19 cellular contexts compared by ENCODE assay signal in the genomic region with DNA sequence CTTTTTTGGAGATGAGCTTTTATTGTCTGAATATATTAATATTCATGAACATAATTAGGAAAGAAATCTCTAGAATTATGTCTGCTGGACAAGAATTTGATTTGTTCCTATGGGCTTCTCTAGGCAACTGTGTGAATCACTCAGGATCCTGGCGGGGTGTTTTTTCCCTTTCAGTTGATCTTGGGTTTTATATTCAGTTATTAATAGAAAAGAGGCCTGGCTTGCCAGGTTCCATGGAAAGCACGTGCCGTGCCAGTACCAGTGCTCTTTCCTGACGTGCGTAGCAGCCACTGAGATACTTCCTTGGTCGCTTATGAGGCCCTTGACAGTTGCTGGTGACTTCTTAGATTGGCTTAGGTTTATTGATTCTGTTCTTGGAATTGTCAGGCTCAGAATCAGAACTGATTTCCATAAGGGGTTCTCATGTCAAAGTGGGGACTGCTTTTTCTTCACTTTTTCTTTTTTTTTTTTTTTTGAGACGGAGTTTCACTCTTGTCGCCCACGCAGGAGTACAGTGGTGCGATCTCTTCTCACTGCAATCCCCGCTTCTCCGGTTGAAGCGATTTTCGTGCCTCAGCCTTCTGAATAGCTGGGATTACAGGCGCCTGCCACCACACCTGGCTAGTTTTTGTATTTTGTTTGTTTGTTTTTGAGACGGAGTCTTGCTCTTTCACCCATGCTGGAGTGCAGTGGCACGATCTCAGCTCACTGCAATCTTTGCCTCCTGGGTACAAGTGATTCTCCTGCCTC. TPM values are rescaled to one million over a fixed set of nuclear protein-coding genes. Genes with fewer than 3 reads are reported as not detected.
DNase-seq lines count a peak whose midpoint lies in the region; ATAC-seq and TF ChIP-seq lines count a peak whose summit lies in the region.
"Had no signal": no experiment of that assay in that cellular context is flagged by ENCODE, and none has a peak within 500 bp of the region (broad histone marks: within the 10 kb centered on the region; RNA-seq: fewer than 3 reads in every experiment).

No MANE protein-coding gene starts in this region.

- no peaks in the 10 kb centered on the region for H3K79me2 ChIP-seq in osteoblast (ENCODE audit: insufficient read depth, low read length)

- intact Hi-C loops in uterus (cut with DNase I; ENCODE audit: low total_unique reads): no loop called here

- H2AFZ ChIP-seq in osteoblast (ENCODE audit: low read length): no peak overlapping the region

- peak overlapping the region; percentile 68 for H3K27ac Mint-ChIP-seq in activated T-cell treated with anti-CD3 and anti-CD28 coated beads, Interleukin-2, amount 50 U/mL, for 72 hours
- H3K27ac Mint-ChIP-seq: activated CD4-positive, alpha-beta T cell treated with anti-CD3 and anti-CD28 coated beads, Interleukin-2, amount 10 ng/mL, durations not matched to agents 7 days and 5 days; activated naive CD8-positive, alpha-beta T cell treated with anti-CD3 and anti-CD28 coated beads for 36 hours; CD4-positive, alpha-beta T cell; T-helper 2 cell treated with Interferon-gamma antibody and Interleukin-4, amounts not matched to agents 5 μg/mL and 100 μg/mL, for 36 hours had no signal

- ATAC-seq in activated T-cell treated with anti-CD3 and anti-CD28 coated beads, Interleukin-2, amount 50 U/mL, for 72 hours (replicated peaks in 1 of 2): no peak
- ATAC-seq in HG03354 (IDR thresholded peaks at IDR 0.05; ENCODE audit: poor library complexity, severe bottlenecking, unreplicated experiment): no peak

- H3K36me3 Mint-ChIP-seq in activated T-cell treated with anti-CD3 and anti-CD28 coated beads, Interleukin-2, amount 50 U/mL, for 72 hours (ENCODE audit: insufficient read depth in 2 of 2): peaks cover 0 to 12% of the 10 kb centered on the region in 2 donors

- TF ChIP-seq POLR2A in uterus (IDR thresholded peaks at IDR 0.05): no peak

- H4K20me1 ChIP-seq in osteoblast (ENCODE audit: insufficient read depth, low read length): no peaks in the 10 kb centered on the region

- no peak overlapping the region for H3K4me3 Mint-ChIP-seq in activated T-cell treated with anti-CD3 and anti-CD28 coated beads, Interleukin-2, amount 50 U/mL, for 72 hours
- H3K4me3 Mint-ChIP-seq: activated CD4-positive, alpha-beta T cell treated with anti-CD3 and anti-CD28 coated beads, Interleukin-2, amount 10 ng/mL, durations not matched to agents 7 days and 5 days; activated naive CD8-positive, alpha-beta T cell treated with anti-CD3 and anti-CD28 coated beads for 36 hours; CD4-positive, alpha-beta T cell; T-helper 2 cell treated with Interferon-gamma antibody and Interleukin-4, amounts not matched to agents 5 μg/mL and 100 μg/mL, for 36 hours had no signal

- no peaks in the 10 kb centered on the region for H3K4me1 Mint-ChIP-seq in activated T-cell treated with anti-CD3 and anti-CD28 coated beads, Interleukin-2, amount 50 U/mL, for 72 hours (ENCODE audit: low read depth)
- H3K4me1 Mint-ChIP-seq: activated CD4-positive, alpha-beta T cell treated with anti-CD3 and anti-CD28 coated beads, Interleukin-2, amount 10 ng/mL, durations not matched to agents 7 days and 5 days had no signal

- H3K27ac ChIP-seq in cardiac muscle cell (peak overlapping the region; percentile 10), osteoblast (ENCODE audit: low read depth, low read length) (no peak overlapping the region), uterus (peak overlapping the region; percentile 17 to 59)
- H3K27ac ChIP-seq: prostate gland, upper lobe of left lung had no signal

- no peaks in the 10 kb centered on the region for H3K27me3 ChIP-seq in cardiac muscle cell
- H3K27me3 ChIP-seq in osteoblast (ENCODE audit: insufficient read depth, low read length): no peaks in the 10 kb centered on the region
- no peaks in the 10 kb centered on the region for H3K27me3 ChIP-seq in uterus
- H3K27me3 ChIP-seq: upper lobe of left lung had no signal

- H3K36me3 ChIP-seq in cardiac muscle cell (peaks cover 15% of the 10 kb centered on the region), osteoblast (ENCODE audit: insufficient read depth, low read length) (peaks cover 32% of the 10 kb centered on the region), uterus (no peaks in the 10 kb centered on the region)
- H3K36me3 ChIP-seq: prostate gland had no signal

- no peak for DNase-seq in activated T-cell treated with anti-CD3 and anti-CD28 coated beads, Interleukin-2, amount 50 U/mL, for 72 hours
- no peak for DNase-seq in activated T-cell treated with anti-CD3 and anti-CD28 coated beads, Interleukin-2, amount 50 U/mL, for 48 hours
- DNase-seq in cardiac muscle cell (ENCODE audit: low read depth in 1 of 2, low spot score in 1 of 2) (no peak), osteoblast (ENCODE audit: insufficient read length, low spot score, missing footprints) (peak; percentile 13), uterus (peak; percentile 27 to 46), NCI-H146 (lab: John Stamatoyannopoulos, UW) (no peak)
- no peak for DNase-seq in activated effector memory CD4-positive, alpha-beta T cell treated with Interleukin-2 at 50 U/mL for 16 hours
- DNase-seq: 8988T; activated CD4-positive, alpha-beta T cell treated with anti-CD3 and anti-CD28 coated beads, Interleukin-2, amount 10 ng/mL, durations not matched to agents 7 days and 5 days; activated naive CD8-positive, alpha-beta T cell treated with anti-CD3 and anti-CD28 coated beads for 36 hours; activated T-cell treated with anti-CD3 and anti-CD28 coated beads, Interleukin-2, amount 50 U/mL, for 1 hour; CD4-positive, alpha-beta T cell; kidney; NCI-H1436; SIG-M5; upper lobe of left lung had no signal

- H3K4me1 ChIP-seq in cardiac muscle cell (ENCODE audit: low read depth): peaks cover 16% of the 10 kb centered on the region
- H3K4me1 ChIP-seq in osteoblast (ENCODE audit: insufficient read depth, low read length): no peaks in the 10 kb centered on the region
- peaks cover 4% of the 10 kb centered on the region in 2 donors for H3K4me1 ChIP-seq in uterus
- H3K4me1 ChIP-seq: prostate gland, upper lobe of left lung had no signal

- H3K4me3 ChIP-seq in cardiac muscle cell (no peak overlapping the region), osteoblast (ENCODE audit: insufficient read depth, low read length) (no peak overlapping the region), uterus (no peak overlapping the region)
- H3K4me3 ChIP-seq: prostate gland, upper lobe of left lung had no signal

- TF ChIP-seq CTCF in cardiac muscle cell (IDR thresholded peaks at IDR 0.05; ENCODE audit: low read depth, low read length) (no peak), osteoblast (IDR thresholded peaks at IDR 0.05; ENCODE audit: extremely low read depth, low read depth, low read length) (no peak), uterus (IDR thresholded peaks at IDR 0.05) (no peak)

- no peak overlapping the region for H3K4me2 ChIP-seq in osteoblast (ENCODE audit: insufficient read depth, low read length)

- H3K27me3 Mint-ChIP-seq in activated T-cell treated with anti-CD3 and anti-CD28 coated beads, Interleukin-2, amount 50 U/mL, for 72 hours (ENCODE audit: low read depth): no peaks in the 10 kb centered on the region
- H3K27me3 Mint-ChIP-seq: activated CD4-positive, alpha-beta T cell treated with anti-CD3 and anti-CD28 coated beads, Interleukin-2, amount 10 ng/mL, durations not matched to agents 7 days and 5 days; activated naive CD8-positive, alpha-beta T cell treated with anti-CD3 and anti-CD28 coated beads for 36 hours; CD4-positive, alpha-beta T cell had no signal

- H3K9me3 ChIP-seq in cardiac muscle cell (ENCODE audit: low read depth) (no peaks in the 10 kb centered on the region), osteoblast (ENCODE audit: low read depth, low read length) (no peaks in the 10 kb centered on the region), uterus (no peaks in the 10 kb centered on the region)
- H3K9me3 ChIP-seq: prostate gland, upper lobe of left lung had no signal

- H3K9me3 Mint-ChIP-seq in activated T-cell treated with anti-CD3 and anti-CD28 coated beads, Interleukin-2, amount 50 U/mL, for 72 hours: no peaks in the 10 kb centered on the region
- H3K9me3 Mint-ChIP-seq: activated CD4-positive, alpha-beta T cell treated with anti-CD3 and anti-CD28 coated beads, Interleukin-2, amount 10 ng/mL, durations not matched to agents 7 days and 5 days; activated naive CD8-positive, alpha-beta T cell treated with anti-CD3 and anti-CD28 coated beads for 36 hours; CD4-positive, alpha-beta T cell; T-helper 2 cell treated with Interferon-gamma antibody and Interleukin-4, amounts not matched to agents 5 μg/mL and 100 μg/mL, for 36 hours had no signal

RNA-seq across cellular contexts. Expression of gene KIF1B, which starts 48.7 kb away (rescaled TPM):
- 10 to 100 TPM; 12.5 to 16.6 TPM for total RNA-seq in activated T-cell treated with anti-CD3 and anti-CD28 coated beads, Interleukin-2, amount 50 U/mL, for 72 hours
- 29.3 and 56.2 TPM in 2 replicates for total RNA-seq in cardiac muscle cell
- polyA plus RNA-seq in cardiac muscle cell: 22.2 and 40.9 TPM in 2 replicates
- 35.8 and 38.0 TPM in 2 replicates for total RNA-seq in osteoblast
- 10 to 100 TPM; 26.4 to 89.6 (median 45.1) TPM for total RNA-seq in uterus

Comparison
In these comparisons a context has a peak if more than half of its experiments do, and no peak if none do; other contexts are left out.
1. DNase-seq: peak in osteoblast (single experiment) and uterus (2 of 2); none in activated T-cell treated with anti-CD3 and anti-CD28 coated beads, Interleukin-2, amount 50 U/mL, for 72 hours (0 of 2), activated T-cell treated with anti-CD3 and anti-CD28 coated beads, Interleukin-2, amount 50 U/mL, for 48 hours (0 of 2), cardiac muscle cell (0 of 2), activated effector memory CD4-positive, alpha-beta T cell treated with Interleukin-2 at 50 U/mL for 16 hours (single experiment) and NCI-H146 (single experiment).